In the genomic region with DNA sequence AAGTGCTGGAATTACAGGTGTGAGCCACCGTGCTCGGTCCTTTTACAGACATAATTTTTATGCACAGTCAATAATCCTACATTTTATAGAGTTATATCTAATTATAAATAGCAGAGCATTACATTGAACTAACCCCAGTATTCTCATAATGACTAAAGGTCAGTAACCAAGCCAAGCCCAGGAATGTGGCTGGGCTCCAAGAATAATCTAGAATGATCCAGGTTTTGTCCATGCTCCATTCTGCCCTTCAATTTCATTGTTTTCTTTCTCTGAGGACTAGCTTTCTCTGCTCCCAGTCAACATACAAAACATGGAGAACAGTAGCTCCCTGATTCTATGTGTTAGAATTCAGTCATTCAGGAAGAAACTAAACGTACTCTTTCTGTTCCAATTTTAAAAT, we compare ENCODE assay signal across 29 cellular contexts.
DNase-seq lines count a peak whose midpoint lies in the region; ATAC-seq, FAIRE-seq and TF ChIP-seq lines count a peak whose summit lies in the region.
"Had no signal": no experiment of that assay in that cellular context is flagged by ENCODE, and none has a peak within 500 bp of the region (broad histone marks: within the 10 kb centered on the region; RNA-seq: fewer than 3 reads in every experiment).

No MANE protein-coding gene starts in this region.

- CTCF ChIA-PET in activated CD8-positive, alpha-beta T cell treated with anti-CD3 and anti-CD28 coated beads for 36 hours (lab: Charles Lee), result no interaction called here

- no peaks in the 10 kb centered on the region for H3K36me3 Mint-ChIP-seq in activated CD8-positive, alpha-beta T cell treated with anti-CD3 and anti-CD28 coated beads for 36 hours (ENCODE audit: low read depth)
- H3K36me3 Mint-ChIP-seq: activated naive CD8-positive, alpha-beta T cell; CD8-positive, alpha-beta memory T cell; mesothelial cell of epicardium; naive thymus-derived CD4-positive, alpha-beta T cell had no signal

- POLR2A ChIA-PET in activated CD8-positive, alpha-beta T cell treated with anti-CD3 and anti-CD28 coated beads for 36 hours (lab: Charles Lee), result no interaction called here

- no peak for FAIRE-seq in GM19239 (lab: Jason Lieb, UNC)

- TF ChIP-seq CTCF in activated CD8-positive, alpha-beta T cell treated with anti-CD3 and anti-CD28 coated beads for 36 hours (IDR thresholded peaks at IDR 0.05), result no peak

- peak; percentile 25 for DNase-seq in AG08395 (ENCODE audit: low spot score)
- peak; percentile 34 for DNase-seq in M059J (ENCODE audit: low read depth)
- peak; percentile 75 to 78 for DNase-seq in dermis microvascular lymphatic vessel endothelial cell (ENCODE audit: low read depth in 2 of 2)
- peak; percentile 23 for DNase-seq in kidney glomerular epithelial cell (lab: John Stamatoyannopoulos, UW)
- DNase-seq in activated CD8-positive, alpha-beta memory T cell treated with anti-CD3 and anti-CD28 coated beads, Interleukin-2, amount 50 U/mL, for 48 hours, result no peak
- no peak for DNase-seq in GM19239 (ENCODE audit: insufficient read length, low spot score)
- DNase-seq in activated CD8-positive, alpha-beta T cell treated with anti-CD3 and anti-CD28 coated beads for 36 hours, result no peak
- DNase-seq in iPS-NIHi7 (ENCODE audit: extremely low spot score), result no peak
- DNase-seq: activated CD4-positive, alpha-beta memory T cell treated with anti-CD3 and anti-CD28 coated beads, Interleukin-2, amount 10 ng/mL, durations not matched to agents 7 days and 5 days; activated CD4-positive, alpha-beta T cell treated with anti-CD3 and anti-CD28 coated beads for 1 hour; activated effector memory CD4-positive, alpha-beta T cell treated with Interleukin-2 at 50 U/mL for 16 hours; anterior cingulate cortex; CD8-positive, alpha-beta memory T cell; DMS 273 treated with DMSO at 0.1 percent for 48 hours; H7; KG1; left ventricle myocardium superior; naive thymus-derived CD4-positive, alpha-beta T cell; NCI-H187; NCI-H524 treated with DMSO at 0.1 percent for 48 hours; NK-92 treated with Interleukin-12 subunit alpha and Interleukin-12 subunit beta, amount 100 ng/mL, for 24 hours; nucleus accumbens; PC-3; Right ventricle myocardium superior; T-helper 2 cell had no signal

- no peak overlapping the region for H3K27ac Mint-ChIP-seq in activated CD8-positive, alpha-beta T cell treated with anti-CD3 and anti-CD28 coated beads for 36 hours
- H3K27ac Mint-ChIP-seq: activated CD4-positive, alpha-beta memory T cell treated with anti-CD3 and anti-CD28 coated beads, Interleukin-2, amount 10 ng/mL, durations not matched to agents 7 days and 5 days; activated naive CD8-positive, alpha-beta T cell; B cell; CD8-positive, alpha-beta memory T cell; mesothelial cell of epicardium; naive thymus-derived CD4-positive, alpha-beta T cell; stimulated activated naive CD8-positive, alpha-beta T cell treated with anti-CD3 and anti-CD28 coated beads, Interleukin-15, Interleukin-2, amounts not matched to agents 100 ng/mL and 50 ng/mL, for 24 hours had no signal

- H3K9me3 Mint-ChIP-seq in activated CD8-positive, alpha-beta T cell treated with anti-CD3 and anti-CD28 coated beads for 36 hours, result no peaks in the 10 kb centered on the region
- H3K9me3 Mint-ChIP-seq: activated CD4-positive, alpha-beta memory T cell treated with anti-CD3 and anti-CD28 coated beads, Interleukin-2, amount 10 ng/mL, durations not matched to agents 7 days and 5 days; CD8-positive, alpha-beta memory T cell; naive thymus-derived CD4-positive, alpha-beta T cell; stimulated activated naive CD8-positive, alpha-beta T cell treated with anti-CD3 and anti-CD28 coated beads, Interleukin-15, Interleukin-2, amounts not matched to agents 100 ng/mL and 50 ng/mL, for 24 hours had no signal

- H3K27me3 Mint-ChIP-seq in activated CD8-positive, alpha-beta T cell treated with anti-CD3 and anti-CD28 coated beads for 36 hours, result peaks cover 16% of the 10 kb centered on the region

- no peak overlapping the region for H3K4me3 Mint-ChIP-seq in activated CD8-positive, alpha-beta T cell treated with anti-CD3 and anti-CD28 coated beads for 36 hours
- H3K4me3 Mint-ChIP-seq: activated CD4-positive, alpha-beta memory T cell treated with anti-CD3 and anti-CD28 coated beads, Interleukin-2, amount 10 ng/mL, durations not matched to agents 7 days and 5 days; activated naive CD8-positive, alpha-beta T cell; B cell; CD8-positive, alpha-beta memory T cell; mesothelial cell of epicardium; naive thymus-derived CD4-positive, alpha-beta T cell; stimulated activated naive CD8-positive, alpha-beta T cell treated with anti-CD3 and anti-CD28 coated beads, Interleukin-15, Interleukin-2, amounts not matched to agents 100 ng/mL and 50 ng/mL, for 24 hours had no signal

- intact Hi-C loops in activated CD8-positive, alpha-beta T cell treated with anti-CD3 and anti-CD28 coated beads for 36 hours (cut with micrococcal nuclease), result no loop called here

- no peaks in the 10 kb centered on the region for H3K4me1 Mint-ChIP-seq in activated CD8-positive, alpha-beta T cell treated with anti-CD3 and anti-CD28 coated beads for 36 hours (ENCODE audit: low read depth)
- H3K4me1 Mint-ChIP-seq: activated CD4-positive, alpha-beta memory T cell treated with anti-CD3 and anti-CD28 coated beads, Interleukin-2, amount 10 ng/mL, durations not matched to agents 7 days and 5 days; B cell; CD8-positive, alpha-beta memory T cell; naive thymus-derived CD4-positive, alpha-beta T cell had no signal

- ATAC-seq in activated CD8-positive, alpha-beta T cell treated with anti-CD3 and anti-CD28 coated beads for 36 hours, result no peak
- ATAC-seq: left ventricle myocardium superior; naive thymus-derived CD4-positive, alpha-beta T cell; PC-3 had no signal

Comparison
In these comparisons a context has a peak if more than half of its experiments do, and no peak if none do; other contexts are left out.
1. DNase-seq: peak in AG08395 (single experiment), M059J (single experiment), dermis microvascular lymphatic vessel endothelial cell (2 of 2) and kidney glomerular epithelial cell (single experiment); none in activated CD8-positive, alpha-beta memory T cell treated with anti-CD3 and anti-CD28 coated beads, Interleukin-2, amount 50 U/mL, for 48 hours (single experiment), GM19239 (single experiment), activated CD8-positive, alpha-beta T cell treated with anti-CD3 and anti-CD28 coated beads for 36 hours (single experiment) and iPS-NIHi7 (single experiment).